Comparison of ENCODE assay signal across 1 cellular context in the genomic region with DNA sequence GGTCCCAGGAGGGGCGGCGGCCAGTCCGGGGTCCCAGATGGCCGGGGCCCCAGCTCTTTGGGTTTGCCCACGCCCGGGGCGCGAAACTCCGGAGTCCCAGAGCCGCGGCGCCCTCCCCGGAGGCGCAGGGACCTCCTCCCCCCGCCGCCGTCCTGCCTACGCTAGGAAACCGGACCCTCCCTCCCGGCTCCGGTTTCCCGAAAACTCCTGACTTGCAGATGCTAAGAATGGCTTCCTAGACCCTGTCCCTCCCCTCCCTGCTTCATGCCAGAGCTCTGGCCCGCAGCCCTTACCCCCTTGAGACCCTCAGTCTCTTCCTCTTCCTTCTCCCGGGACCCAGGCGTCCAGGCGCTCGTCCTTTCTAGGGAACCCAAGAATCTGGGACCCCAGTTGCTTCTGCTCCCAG.
TF ChIP-seq lines count a peak whose summit lies in the region.

No MANE protein-coding gene starts in this region.

TF ChIP-seq in GM23338, 12 proteins besides CTCF, POLR2A, EP300 and RAD21 (continued from another document):
- TF ChIP-seq, protein P1, sequence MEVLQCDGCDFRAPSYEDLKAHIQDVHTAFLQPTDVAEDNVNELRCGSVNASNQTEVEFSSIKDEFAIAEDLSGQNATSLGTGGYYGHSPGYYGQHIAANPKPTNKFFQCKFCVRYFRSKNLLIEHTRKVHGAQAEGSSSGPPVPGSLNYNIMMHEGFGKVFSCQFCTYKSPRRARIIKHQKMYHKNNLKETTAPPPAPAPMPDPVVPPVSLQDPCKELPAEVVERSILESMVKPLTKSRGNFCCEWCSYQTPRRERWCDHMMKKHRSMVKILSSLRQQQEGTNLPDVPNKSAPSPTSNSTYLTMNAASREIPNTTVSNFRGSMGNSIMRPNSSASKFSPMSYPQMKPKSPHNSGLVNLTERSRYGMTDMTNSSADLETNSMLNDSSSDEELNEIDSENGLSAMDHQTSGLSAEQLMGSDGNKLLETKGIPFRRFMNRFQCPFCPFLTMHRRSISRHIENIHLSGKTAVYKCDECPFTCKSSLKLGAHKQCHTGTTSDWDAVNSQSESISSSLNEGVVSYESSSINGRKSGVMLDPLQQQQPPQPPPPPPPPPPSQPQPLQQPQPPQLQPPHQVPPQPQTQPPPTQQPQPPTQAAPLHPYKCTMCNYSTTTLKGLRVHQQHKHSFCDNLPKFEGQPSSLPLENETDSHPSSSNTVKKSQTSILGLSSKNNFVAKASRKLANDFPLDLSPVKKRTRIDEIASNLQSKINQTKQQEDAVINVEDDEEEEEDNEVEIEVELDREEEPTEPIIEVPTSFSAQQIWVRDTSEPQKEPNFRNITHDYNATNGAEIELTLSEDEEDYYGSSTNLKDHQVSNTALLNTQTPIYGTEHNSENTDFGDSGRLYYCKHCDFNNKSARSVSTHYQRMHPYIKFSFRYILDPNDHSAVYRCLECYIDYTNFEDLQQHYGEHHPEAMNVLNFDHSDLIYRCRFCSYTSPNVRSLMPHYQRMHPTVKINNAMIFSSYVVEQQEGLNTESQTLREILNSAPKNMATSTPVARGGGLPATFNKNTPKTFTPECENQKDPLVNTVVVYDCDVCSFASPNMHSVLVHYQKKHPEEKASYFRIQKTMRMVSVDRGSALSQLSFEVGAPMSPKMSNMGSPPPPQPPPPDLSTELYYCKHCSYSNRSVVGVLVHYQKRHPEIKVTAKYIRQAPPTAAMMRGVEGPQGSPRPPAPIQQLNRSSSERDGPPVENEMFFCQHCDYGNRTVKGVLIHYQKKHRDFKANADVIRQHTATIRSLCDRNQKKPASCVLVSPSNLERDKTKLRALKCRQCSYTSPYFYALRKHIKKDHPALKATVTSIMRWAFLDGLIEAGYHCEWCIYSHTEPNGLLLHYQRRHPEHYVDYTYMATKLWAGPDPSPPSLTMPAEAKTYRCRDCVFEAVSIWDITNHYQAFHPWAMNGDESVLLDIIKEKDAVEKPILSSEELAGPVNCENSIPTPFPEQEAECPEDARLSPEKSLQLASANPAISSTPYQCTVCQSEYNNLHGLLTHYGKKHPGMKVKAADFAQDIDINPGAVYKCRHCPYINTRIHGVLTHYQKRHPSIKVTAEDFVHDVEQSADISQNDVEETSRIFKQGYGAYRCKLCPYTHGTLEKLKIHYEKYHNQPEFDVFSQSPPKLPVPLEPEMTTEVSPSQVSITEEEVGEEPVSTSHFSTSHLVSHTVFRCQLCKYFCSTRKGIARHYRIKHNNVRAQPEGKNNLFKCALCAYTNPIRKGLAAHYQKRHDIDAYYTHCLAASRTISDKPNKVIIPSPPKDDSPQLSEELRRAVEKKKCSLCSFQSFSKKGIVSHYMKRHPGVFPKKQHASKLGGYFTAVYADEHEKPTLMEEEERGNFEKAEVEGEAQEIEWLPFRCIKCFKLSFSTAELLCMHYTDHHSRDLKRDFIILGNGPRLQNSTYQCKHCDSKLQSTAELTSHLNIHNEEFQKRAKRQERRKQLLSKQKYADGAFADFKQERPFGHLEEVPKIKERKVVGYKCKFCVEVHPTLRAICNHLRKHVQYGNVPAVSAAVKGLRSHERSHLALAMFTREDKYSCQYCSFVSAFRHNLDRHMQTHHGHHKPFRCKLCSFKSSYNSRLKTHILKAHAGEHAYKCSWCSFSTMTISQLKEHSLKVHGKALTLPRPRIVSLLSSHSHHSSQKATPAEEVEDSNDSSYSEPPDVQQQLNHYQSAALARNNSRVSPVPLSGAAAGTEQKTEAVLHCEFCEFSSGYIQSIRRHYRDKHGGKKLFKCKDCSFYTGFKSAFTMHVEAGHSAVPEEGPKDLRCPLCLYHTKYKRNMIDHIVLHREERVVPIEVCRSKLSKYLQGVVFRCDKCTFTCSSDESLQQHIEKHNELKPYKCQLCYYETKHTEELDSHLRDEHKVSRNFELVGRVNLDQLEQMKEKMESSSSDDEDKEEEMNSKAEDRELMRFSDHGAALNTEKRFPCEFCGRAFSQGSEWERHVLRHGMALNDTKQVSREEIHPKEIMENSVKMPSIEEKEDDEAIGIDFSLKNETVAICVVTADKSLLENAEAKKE (CRISPR knock-in tag; IDR thresholded peaks at IDR 0.05) = no peak
- TF ChIP-seq, protein P2, sequence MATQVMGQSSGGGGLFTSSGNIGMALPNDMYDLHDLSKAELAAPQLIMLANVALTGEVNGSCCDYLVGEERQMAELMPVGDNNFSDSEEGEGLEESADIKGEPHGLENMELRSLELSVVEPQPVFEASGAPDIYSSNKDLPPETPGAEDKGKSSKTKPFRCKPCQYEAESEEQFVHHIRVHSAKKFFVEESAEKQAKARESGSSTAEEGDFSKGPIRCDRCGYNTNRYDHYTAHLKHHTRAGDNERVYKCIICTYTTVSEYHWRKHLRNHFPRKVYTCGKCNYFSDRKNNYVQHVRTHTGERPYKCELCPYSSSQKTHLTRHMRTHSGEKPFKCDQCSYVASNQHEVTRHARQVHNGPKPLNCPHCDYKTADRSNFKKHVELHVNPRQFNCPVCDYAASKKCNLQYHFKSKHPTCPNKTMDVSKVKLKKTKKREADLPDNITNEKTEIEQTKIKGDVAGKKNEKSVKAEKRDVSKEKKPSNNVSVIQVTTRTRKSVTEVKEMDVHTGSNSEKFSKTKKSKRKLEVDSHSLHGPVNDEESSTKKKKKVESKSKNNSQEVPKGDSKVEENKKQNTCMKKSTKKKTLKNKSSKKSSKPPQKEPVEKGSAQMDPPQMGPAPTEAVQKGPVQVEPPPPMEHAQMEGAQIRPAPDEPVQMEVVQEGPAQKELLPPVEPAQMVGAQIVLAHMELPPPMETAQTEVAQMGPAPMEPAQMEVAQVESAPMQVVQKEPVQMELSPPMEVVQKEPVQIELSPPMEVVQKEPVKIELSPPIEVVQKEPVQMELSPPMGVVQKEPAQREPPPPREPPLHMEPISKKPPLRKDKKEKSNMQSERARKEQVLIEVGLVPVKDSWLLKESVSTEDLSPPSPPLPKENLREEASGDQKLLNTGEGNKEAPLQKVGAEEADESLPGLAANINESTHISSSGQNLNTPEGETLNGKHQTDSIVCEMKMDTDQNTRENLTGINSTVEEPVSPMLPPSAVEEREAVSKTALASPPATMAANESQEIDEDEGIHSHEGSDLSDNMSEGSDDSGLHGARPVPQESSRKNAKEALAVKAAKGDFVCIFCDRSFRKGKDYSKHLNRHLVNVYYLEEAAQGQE (IDR thresholded peaks at IDR 0.05; ENCODE audit: unreplicated experiment) = no peak
- TF ChIP-seq EZH2phosphoT487 (IDR thresholded peaks at IDR 0.05; ENCODE audit: unreplicated experiment) = no peak
- TF ChIP-seq, protein P3, sequence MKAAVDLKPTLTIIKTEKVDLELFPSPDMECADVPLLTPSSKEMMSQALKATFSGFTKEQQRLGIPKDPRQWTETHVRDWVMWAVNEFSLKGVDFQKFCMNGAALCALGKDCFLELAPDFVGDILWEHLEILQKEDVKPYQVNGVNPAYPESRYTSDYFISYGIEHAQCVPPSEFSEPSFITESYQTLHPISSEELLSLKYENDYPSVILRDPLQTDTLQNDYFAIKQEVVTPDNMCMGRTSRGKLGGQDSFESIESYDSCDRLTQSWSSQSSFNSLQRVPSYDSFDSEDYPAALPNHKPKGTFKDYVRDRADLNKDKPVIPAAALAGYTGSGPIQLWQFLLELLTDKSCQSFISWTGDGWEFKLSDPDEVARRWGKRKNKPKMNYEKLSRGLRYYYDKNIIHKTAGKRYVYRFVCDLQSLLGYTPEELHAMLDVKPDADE (IDR thresholded peaks at IDR 0.05) = no peak
- no peak for TF ChIP-seq JUNB (IDR thresholded peaks at IDR 0.05; ENCODE audit: unreplicated experiment)
- TF ChIP-seq CREB1 (CRISPR knock-in tag; IDR thresholded peaks at IDR 0.05; ENCODE audit: low read depth) = no peak
TF ChIP-seq in GM23338: peak in this region for 0.
